10 cellular contexts compared by ENCODE assay signal in the genomic region with DNA sequence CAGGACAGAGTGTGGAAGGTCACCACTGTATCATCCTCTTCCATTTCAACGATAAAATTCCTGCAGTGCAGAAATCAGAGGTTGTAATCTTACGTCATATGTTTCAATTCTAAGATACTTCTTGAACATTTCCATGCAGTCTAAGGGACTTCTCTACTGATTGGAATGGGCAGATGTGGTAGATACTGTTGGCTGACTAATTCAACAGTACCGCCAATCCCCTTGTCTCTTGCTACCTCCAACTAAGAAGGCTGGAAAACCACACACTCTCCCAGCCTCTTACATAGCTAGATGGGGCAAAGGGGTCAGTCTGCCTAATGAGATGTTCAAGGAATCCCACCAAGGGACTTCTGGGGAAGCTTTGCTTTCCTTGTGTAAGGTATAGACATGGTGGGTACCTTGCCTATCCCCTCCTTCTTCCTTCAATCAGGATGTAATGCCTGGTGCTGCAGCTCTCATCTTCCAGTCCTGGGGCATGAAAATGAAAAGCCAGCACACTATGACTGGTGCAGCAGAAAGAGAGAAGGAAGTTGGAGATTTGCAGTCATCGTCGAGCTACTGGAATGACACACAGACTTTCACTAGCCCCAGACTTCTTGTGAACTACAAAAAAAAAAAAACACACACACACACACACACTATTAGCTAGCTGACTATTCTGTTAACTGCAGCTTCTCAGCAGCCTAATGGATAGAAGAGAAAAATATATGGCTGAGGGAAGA.
DNase-seq lines count a peak whose midpoint lies in the region; ATAC-seq, FAIRE-seq and TF ChIP-seq lines count a peak whose summit lies in the region.
"Had no signal": no experiment of that assay in that cellular context is flagged by ENCODE, and none has a peak within 500 bp of the region (broad histone marks: within the 10 kb centered on the region; RNA-seq: fewer than 3 reads in every experiment).

No MANE protein-coding gene starts in this region.

- H3K4me3 ChIP-seq in cardiac muscle cell (no peak overlapping the region), skeletal muscle tissue (ENCODE audit: low read length in 3 of 3) (peak overlapping the region in 1 of 3 donors; percentile 11), kidney (ENCODE audit: low read length in 2 of 2) (no peak overlapping the region), ascending aorta (no peak overlapping the region)
- H3K4me3 ChIP-seq: BLaER1 treated with 17β-estradiol and CSF1 and Interleukin-3, amounts not matched to agents 10 nM and 100 nM had no signal

- H3K36me3 ChIP-seq in cardiac muscle cell (peaks cover 10% of the 10 kb centered on the region), skeletal muscle tissue (ENCODE audit: control insufficient read depth in 3 of 3, insufficient read depth in 3 of 3, low read length in 3 of 3) (no peaks in the 10 kb centered on the region), kidney (ENCODE audit: control insufficient read depth in 1 of 2, insufficient read depth in 2 of 2, low read length in 2 of 2) (no peaks in the 10 kb centered on the region), ascending aorta (no peaks in the 10 kb centered on the region)
- H3K36me3 ChIP-seq: BLaER1 treated with 17β-estradiol and CSF1 and Interleukin-3, amounts not matched to agents 10 nM and 100 nM had no signal

- H3K27ac ChIP-seq in cardiac muscle cell = peak overlapping the region; percentile 95
- peak overlapping the region; percentile 81 for H3K27ac ChIP-seq in skeletal muscle tissue (ENCODE audit: low read depth, low read length)
- H3K27ac ChIP-seq in kidney (ENCODE audit: low read depth in 2 of 2, low read length in 2 of 2) = no peak overlapping the region
- no peak overlapping the region for H3K27ac ChIP-seq in ascending aorta
- H3K27ac ChIP-seq: BLaER1 treated with 17β-estradiol and CSF1 and Interleukin-3, amounts not matched to agents 10 nM and 100 nM had no signal

- H3K27me3 ChIP-seq in cardiac muscle cell (no peaks in the 10 kb centered on the region), skeletal muscle tissue (ENCODE audit: control insufficient read depth in 3 of 3, insufficient read depth in 3 of 3, low read length in 3 of 3) (no peaks in the 10 kb centered on the region), ascending aorta (no peaks in the 10 kb centered on the region)
- H3K27me3 ChIP-seq: BLaER1 treated with 17β-estradiol and CSF1 and Interleukin-3, amounts not matched to agents 10 nM and 100 nM had no signal

- no peak for ATAC-seq in left cardiac atrium
- peak; percentile 39 for ATAC-seq in GM21619 (IDR thresholded peaks at IDR 0.05; ENCODE audit: unreplicated experiment)

- no peak for TF ChIP-seq CTCF in cardiac muscle cell (IDR thresholded peaks at IDR 0.05; ENCODE audit: low read depth, low read length)
- TF ChIP-seq CTCF in kidney (IDR thresholded peaks at IDR 0.05; ENCODE audit: borderline replicate concordance, extremely low read depth, insufficient read depth) = no peak
- TF ChIP-seq CTCF in ascending aorta (IDR thresholded peaks at IDR 0.05) = no peak

- DNase-seq in cardiac muscle cell (ENCODE audit: low read depth in 1 of 2, low spot score in 1 of 2) = peak in 1 of 2 donors; percentile 9
- no peak for DNase-seq in left cardiac atrium
- peak; percentile 24 for DNase-seq in MV-4-11 (lab: John Stamatoyannopoulos, UW)
- no peak for DNase-seq in kidney
- DNase-seq in ascending aorta (ENCODE audit: low spot score in 2 of 2) = no peak
- DNase-seq in SW480 (ENCODE audit: low spot score) = no peak
- DNase-seq: MM.1S had no signal

- intact Hi-C loops in left cardiac atrium (cut with DNase I) (no loop called here), kidney (cut with DNase I) (no loop called here), ascending aorta (cut with DNase I) (no loop called here)

- H3K4me1 ChIP-seq in cardiac muscle cell (ENCODE audit: low read depth) (peaks cover 74% of the 10 kb centered on the region), skeletal muscle tissue (ENCODE audit: control insufficient read depth in 3 of 3, insufficient read depth in 3 of 3, low read length in 3 of 3) (peaks cover 43 to 64% (median 47%) of the 10 kb centered on the region in 3 donors), kidney (ENCODE audit: control insufficient read depth in 1 of 2, insufficient read depth in 1 of 2, low read depth in 1 of 2, low read length in 2 of 2) (peaks cover 4 to 7% of the 10 kb centered on the region in 2 donors), ascending aorta (no peaks in the 10 kb centered on the region)

- no peak overlapping the region for H3K9ac ChIP-seq in skeletal muscle tissue (ENCODE audit: low read depth in 1 of 3, low read length in 3 of 3)
- no peak overlapping the region for H3K9ac ChIP-seq in kidney (ENCODE audit: low read length in 2 of 2)
- H3K9ac ChIP-seq: BLaER1 treated with 17β-estradiol and CSF1 and Interleukin-3, amounts not matched to agents 10 nM and 100 nM had no signal

- no peak for FAIRE-seq in kidney (lab: Jason Lieb, UNC)

- H3K9me3 ChIP-seq in cardiac muscle cell (ENCODE audit: low read depth) (no peaks in the 10 kb centered on the region), skeletal muscle tissue (ENCODE audit: control insufficient read depth in 3 of 3, low read length in 3 of 3) (no peaks in the 10 kb centered on the region), kidney (ENCODE audit: control insufficient read depth in 1 of 2, low read length in 2 of 2) (no peaks in the 10 kb centered on the region), ascending aorta (no peaks in the 10 kb centered on the region)
- H3K9me3 ChIP-seq: BLaER1 treated with 17β-estradiol and CSF1 and Interleukin-3, amounts not matched to agents 10 nM and 100 nM had no signal

Comparison
In these comparisons a context has a peak if more than half of its experiments do, and no peak if none do; other contexts are left out.
1. H3K27ac ChIP-seq: peak in cardiac muscle cell (single experiment) and skeletal muscle tissue (single experiment); none in kidney (0 of 2) and ascending aorta (0 of 2).